Comparison of ENCODE assay signal across 14 cellular contexts in the genomic region with DNA sequence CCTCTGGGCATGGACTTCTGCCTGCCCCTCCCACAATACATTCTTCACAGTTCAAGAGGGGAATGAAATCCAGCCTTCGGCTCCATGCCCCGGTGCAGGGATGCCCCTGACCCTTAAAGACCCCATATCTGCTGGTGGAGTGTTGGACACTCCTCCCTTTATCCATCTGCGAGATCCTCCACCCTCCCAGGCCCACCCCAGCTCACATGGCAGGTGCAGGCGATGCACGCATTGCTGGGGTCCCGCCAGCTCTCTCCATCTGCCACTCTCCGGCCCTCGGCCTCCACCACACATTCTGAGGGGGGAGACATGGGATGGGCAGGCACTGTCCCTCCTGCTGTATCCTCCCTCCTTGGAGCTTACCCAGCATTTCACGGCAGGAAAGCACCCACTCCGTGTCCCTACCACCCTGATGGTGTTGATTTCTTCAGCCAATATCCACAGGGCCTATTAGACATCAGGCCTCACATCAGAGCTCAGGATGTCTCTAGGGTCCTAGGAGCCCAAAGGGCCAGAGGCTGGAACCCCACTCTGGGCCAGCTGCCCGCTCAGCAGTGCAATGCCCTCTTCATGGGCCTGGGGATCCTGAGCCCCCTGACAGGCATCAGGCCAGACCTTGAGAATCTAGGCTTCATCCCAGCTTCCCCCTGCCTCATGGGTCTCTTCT. TPM values are rescaled to one million over a fixed set of nuclear protein-coding genes. Genes with fewer than 3 reads are reported as not detected.
"Had no signal": no experiment of that assay in that cellular context is flagged by ENCODE, and none has a peak within 500 bp of the region (broad histone marks: within the 10 kb centered on the region; RNA-seq: fewer than 3 reads in every experiment).

No MANE protein-coding gene starts in this region.

- H3K79me2 ChIP-seq: hepatocyte had no signal

- H3K4me3 ChIP-seq: cardiac muscle cell, hepatocyte, pancreas, thyroid gland, vagina had no signal

- H3K9me3 Mint-ChIP-seq: activated naive CD8-positive, alpha-beta T cell treated with anti-CD3 and anti-CD28 coated beads, Interleukin-2, amount 50 U/mL, for 24 hours; nephron progenitor cell had no signal

- H3K27ac ChIP-seq: cardiac muscle cell, hepatocyte, pancreas, thyroid gland, vagina had no signal

- H3K4me3 Mint-ChIP-seq: activated naive CD8-positive, alpha-beta T cell treated with anti-CD3 and anti-CD28 coated beads, Interleukin-2, amount 50 U/mL, for 24 hours; nephron progenitor cell had no signal

- H3K4me1 ChIP-seq: pancreas, thyroid gland, vagina had no signal

- H3K4me2 ChIP-seq: hepatocyte had no signal

- ATAC-seq: activated naive CD8-positive, alpha-beta T cell treated with anti-CD3 and anti-CD28 coated beads, Interleukin-2, amount 50 U/mL, for 24 hours had no signal

- H3K27me3 ChIP-seq: cardiac muscle cell, hepatocyte, pancreas, thyroid gland, vagina had no signal

- H3K36me3 ChIP-seq: cardiac muscle cell, pancreas, thyroid gland, vagina had no signal

- FAIRE-seq: astrocyte, pancreas had no signal

- H2AFZ ChIP-seq: hepatocyte had no signal

- H3K9me3 ChIP-seq: pancreas, thyroid gland, vagina had no signal

- DNase-seq: activated CD4-positive, alpha-beta T cell treated with anti-CD3 and anti-CD28 coated beads, Interleukin-2, amount 50 U/mL, for 4 hours; activated CD4-positive, CD25-positive, alpha-beta regulatory T cell treated with anti-CD3 and anti-CD28 coated beads, Interleukin-2, amount 50 U/mL, for 72 hours; activated naive CD8-positive, alpha-beta T cell treated with anti-CD3 and anti-CD28 coated beads, Interleukin-2, amount 50 U/mL, for 24 hours; activated T-cell treated with anti-CD3 and anti-CD28 coated beads, Interleukin-2, amount 50 U/mL, for 48 hours; cortex of kidney; effector memory CD4-positive, alpha-beta T cell; stimulated activated CD4-positive, alpha-beta T cell treated with anti-CD3 and anti-CD28 coated beads, Interleukin-4, amount 100 ng/mL, for 4 hours had no signal

- H3K27ac Mint-ChIP-seq: activated naive CD8-positive, alpha-beta T cell treated with anti-CD3 and anti-CD28 coated beads, Interleukin-2, amount 50 U/mL, for 24 hours had no signal

RNA-seq across cellular contexts. Expression of gene IRF5, which starts 56.8 kb away (rescaled TPM):
- total RNA-seq: cardiac muscle cell had no signal
- polyA plus RNA-seq: cardiac muscle cell, hepatocyte had no signal
